9 cellular contexts compared by ENCODE assay signal in genomic region chr9:37033753-37034319, GRCh38. TPM values are rescaled to one million over a fixed set of nuclear protein-coding genes. Genes with fewer than 3 reads are reported as not detected.
DNase-seq lines count a peak whose midpoint lies in the region; ATAC-seq and TF ChIP-seq lines count a peak whose summit lies in the region.
"Had no signal": no experiment of that assay in that cellular context is flagged by ENCODE, and none has a peak within 500 bp of the region (broad histone marks: within the 10 kb centered on the region; RNA-seq: fewer than 3 reads in every experiment).

Gene PAX5 (minus strand): TSS chr9:37034268. CDS start chr9:37034031, 237 bp downstream.

- H3K27me3 ChIP-seq in Karpas-422 (ENCODE audit: low read length) (no peaks in the 10 kb centered on the region), prostate gland (replicated peaks; ENCODE audit: insufficient read depth) (peaks cover 49% of the 10 kb centered on the region)

- H3K9me2 ChIP-seq in Karpas-422 (replicated peaks; ENCODE audit: insufficient read depth, low read length), result no peaks in the 10 kb centered on the region

- H3K9ac ChIP-seq in Karpas-422 (ENCODE audit: low read length), result peak within 1 kb of the TSS; percentile 92

- H3K4me1 ChIP-seq in Karpas-422 (ENCODE audit: low read length) (peaks cover 76% of the 10 kb centered on the region), prostate gland (replicated peaks) (peaks cover 4% of the 10 kb centered on the region)

- peaks cover 6% of the 10 kb centered on the region for H3K36me3 Mint-ChIP-seq in endothelial cell (ENCODE audit: low read depth, unreplicated experiment)

- H2AFZ ChIP-seq in Karpas-422 (ENCODE audit: low read length), result peak within 1 kb of the TSS; percentile 68; the same call in 1 of the 2 replicates

- peaks cover 33% of the 10 kb centered on the region for H3K4me1 Mint-ChIP-seq in endothelial cell (ENCODE audit: unreplicated experiment)

- H4K20me1 ChIP-seq in Karpas-422 (ENCODE audit: insufficient read depth, low read depth, low read length), result peaks cover 11% of the 10 kb centered on the region; the same call in 1 of the 2 replicates

- H3K36me3 ChIP-seq in Karpas-422 (ENCODE audit: insufficient read depth, low read length), result no peaks in the 10 kb centered on the region
- no peaks in the 10 kb centered on the region for H3K36me3 ChIP-seq in prostate gland
- H3K36me3 ChIP-seq: cardiac muscle cell had no signal

- no peak for ATAC-seq in HG02885 (IDR thresholded peaks at IDR 0.05; ENCODE audit: poor library complexity, unreplicated experiment)

- no peak within 1 kb of the TSS for H3K27ac Mint-ChIP-seq in endothelial cell (ENCODE audit: unreplicated experiment)

- H3K4me3 ChIP-seq in GM08714 (ENCODE audit: low read length) (peak within 1 kb of the TSS; percentile 89), Karpas-422 (ENCODE audit: low read length) (peak within 1 kb of the TSS; percentile 83), prostate gland (peak within 1 kb of the TSS; percentile 8)
- H3K4me3 ChIP-seq: lung had no signal

- no peak for TF ChIP-seq POLR2A in prostate gland (IDR thresholded peaks at IDR 0.05)

- DNase-seq in Karpas-422 (peak; percentile 74), endothelial cell (ENCODE audit: low spot score) (no peak), prostate gland (ENCODE audit: low spot score) (no peak), DMS79 (lab: John Stamatoyannopoulos, UW) (no peak), T-helper 9 cell (no peak)

- peaks cover 31% of the 10 kb centered on the region for H3K27me3 Mint-ChIP-seq in endothelial cell (ENCODE audit: unreplicated experiment)

- intact Hi-C loops in prostate gland (cut with DNase I), result no loop called here

- peaks cover 57% of the 10 kb centered on the region for H3K79me2 ChIP-seq in Karpas-422 (ENCODE audit: low read length)

- H3K4me2 ChIP-seq in Karpas-422 (ENCODE audit: low read depth, low read length, poor library complexity, severe bottlenecking), result peak within 1 kb of the TSS; percentile 97

- H3K4me3 Mint-ChIP-seq in endothelial cell (ENCODE audit: unreplicated experiment), result peak within 1 kb of the TSS; percentile 12

- WGBS in prostate gland, result 8% methylated on average over 26 of the region's 27 CpGs

- no peaks in the 10 kb centered on the region for H3K9me3 ChIP-seq in Karpas-422 (ENCODE audit: low read length)
- H3K9me3 ChIP-seq in prostate gland, result no peaks in the 10 kb centered on the region

- no peak for TF ChIP-seq CTCF in endothelial cell (IDR thresholded peaks at IDR 0.05; ENCODE audit: unreplicated experiment)
- TF ChIP-seq CTCF in prostate gland (IDR thresholded peaks at IDR 0.05), result no peak

- H3K27ac ChIP-seq in Karpas-422 (ENCODE audit: low read length) (peak within 1 kb of the TSS; percentile 92), prostate gland (no peak within 1 kb of the TSS)
- H3K27ac ChIP-seq: cardiac muscle cell had no signal

- no peaks in the 10 kb centered on the region for H3K9me3 Mint-ChIP-seq in endothelial cell (ENCODE audit: unreplicated experiment)

RNA-seq across cellular contexts. Expression of gene PAX5, which starts in this region (rescaled TPM):
- total RNA-seq in Karpas-422 (2014; rRNA removed; shearing (Covaris generic); ENCODE audit: low replicate concordance), result 88.9 and 93.3 TPM in 2 replicates
- 1.3 TPM for total RNA-seq in endothelial cell (ENCODE audit: unreplicated experiment)
- under 1 TPM; 0.05 to 0.11 TPM for total RNA-seq in prostate gland
- total RNA-seq: cardiac muscle cell had no signal

Comparison
In these comparisons a context has a peak if more than half of its experiments do, and no peak if none do; other contexts are left out.
1. RNA of gene PAX5 (total RNA-seq): 88.9 to 93.3 TPM in Karpas-422; 1.3 TPM in endothelial cell (single experiment) and 0.05 to 0.11 TPM in prostate gland; every median in the first group is over 10 times any median in the second.
2. H3K4me3 ChIP-seq: peak in every context shown above with its lines; median percentile 89 in GM08714; 83 in Karpas-422; 8 in prostate gland.